ENCODE assay signal across 14 cellular contexts in the genomic region with DNA sequence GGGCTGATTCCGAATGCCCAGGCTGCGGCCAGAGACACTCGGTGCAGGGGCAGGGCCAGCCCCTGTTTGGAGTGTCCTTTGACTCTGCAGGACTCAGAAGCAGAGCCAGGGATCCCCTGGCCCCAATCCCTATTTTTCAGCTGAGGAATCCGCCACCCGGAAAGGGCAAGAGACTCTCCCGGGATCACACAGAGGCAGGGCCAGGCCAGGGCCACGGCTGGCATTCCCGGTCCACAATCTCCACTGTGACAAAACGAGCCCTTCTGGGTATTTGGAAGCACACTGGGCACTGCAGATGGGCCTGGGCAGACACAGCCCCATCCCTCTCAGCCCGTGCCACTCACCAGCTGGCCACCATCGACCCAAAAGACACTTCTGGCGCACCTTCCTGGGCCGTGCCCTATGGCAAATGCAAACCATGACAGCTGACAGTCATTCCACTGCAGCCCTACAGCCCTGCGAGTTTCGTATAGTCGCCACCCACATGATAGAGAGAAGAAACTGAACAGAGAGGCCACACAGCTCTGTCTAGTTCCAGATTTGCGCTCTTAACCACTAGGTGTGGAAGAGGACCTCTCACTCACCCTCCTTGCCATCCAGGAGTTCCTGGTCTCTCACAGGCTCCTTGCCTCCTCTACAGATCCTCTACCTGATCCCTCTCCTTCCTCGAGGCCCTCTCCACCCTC. TPM values are rescaled to one million over a fixed set of nuclear protein-coding genes. Genes with fewer than 3 reads are reported as not detected.
DNase-seq lines count a peak whose midpoint lies in the region; ATAC-seq and TF ChIP-seq lines count a peak whose summit lies in the region.
"Had no signal": no experiment of that assay in that cellular context is flagged by ENCODE, and none has a peak within 500 bp of the region (broad histone marks: within the 10 kb centered on the region; RNA-seq: fewer than 3 reads in every experiment).

No MANE protein-coding gene starts in this region.

- no peak overlapping the region for H4K8ac ChIP-seq in mesendoderm (ENCODE audit: low read depth, low read length)

- no peak overlapping the region for H2AK5ac ChIP-seq in mesendoderm (ENCODE audit: low read length)

- no CpG with 5 or more reads among the region's 18 CpGs for WGBS in mesendoderm (ENCODE audit: extremely low coverage, insufficient coverage, low lambda C conversion rate)

- H3K56ac ChIP-seq in mesendoderm (ENCODE audit: low read length): peak overlapping the region; percentile 38

- H3K4me1 ChIP-seq in mesendoderm (ENCODE audit: control insufficient read depth, low read depth, low read length): no peaks in the 10 kb centered on the region
- H3K4me1 ChIP-seq: suprapubic skin had no signal

- H2BK5ac ChIP-seq in mesendoderm (ENCODE audit: low read length): no peak overlapping the region

- no peak overlapping the region for H3K4me3 ChIP-seq in mesendoderm (ENCODE audit: low read length)
- H3K4me3 ChIP-seq: right atrium auricular region, suprapubic skin had no signal

- no peaks in the 10 kb centered on the region for H3K79me1 ChIP-seq in mesendoderm (ENCODE audit: low read length)

- no peak overlapping the region for H3K27ac ChIP-seq in mesendoderm (ENCODE audit: low read depth, low read length)
- H3K27ac ChIP-seq: right atrium auricular region, suprapubic skin had no signal

- no peaks in the 10 kb centered on the region for H3K79me2 ChIP-seq in mesendoderm (ENCODE audit: control insufficient read depth, insufficient read depth, low read length)

- H2BK15ac ChIP-seq in mesendoderm (replicated peaks; ENCODE audit: low read depth): no peak overlapping the region

- no peak overlapping the region for H4K5ac ChIP-seq in mesendoderm (ENCODE audit: low read length)

- no peak overlapping the region for H3K4me2 ChIP-seq in mesendoderm (ENCODE audit: low read length)

- in situ Hi-C loops in GM13976 (cut with MboI; ENCODE audit: low sequenced_read_pairs, unreplicated experiment): no loop called here

- no peak overlapping the region for H3K4ac ChIP-seq in mesendoderm (ENCODE audit: low read depth, low read length)

- no peak overlapping the region for H3K9ac ChIP-seq in mesendoderm (ENCODE audit: low read length)

- no peak overlapping the region for H3K23ac ChIP-seq in mesendoderm (ENCODE audit: low read length)

- no peak overlapping the region for H3K18ac ChIP-seq in mesendoderm (ENCODE audit: low read length)

- no peaks in the 10 kb centered on the region for H3K27me3 ChIP-seq in mesendoderm (ENCODE audit: insufficient read depth, low read length, poor library complexity)
- H3K27me3 ChIP-seq: right atrium auricular region had no signal

- no peaks in the 10 kb centered on the region for H3K36me3 ChIP-seq in mesendoderm (ENCODE audit: control insufficient read depth, insufficient read depth, low read length)
- H3K36me3 ChIP-seq: right atrium auricular region, suprapubic skin had no signal

- DNase-seq in GM13976 (ENCODE audit: low spot score) (peak; percentile 74), mesendoderm (no peak), NCI-H187 treated with DMSO at 0.1 percent for 48 hours (lab: John Stamatoyannopoulos, UW) (no peak)
- DNase-seq: activated effector memory CD4-positive, alpha-beta T cell treated with Interleukin-2 at 50 U/mL for 16 hours; COR-L47; IMR-90; NCI-H2029; NCI-H526 treated with DMSO at 0.1 percent for 48 hours had no signal

- TF ChIP-seq CTCF in GM13976 (IDR thresholded peaks at IDR 0.05; ENCODE audit: borderline replicate concordance, control extremely low read depth, extremely low read depth, insufficient read depth, missing control alignments): no peak

- H2BK120ac ChIP-seq in mesendoderm (ENCODE audit: low read depth, low read length): no peak overlapping the region

- ATAC-seq in GM19463 (IDR thresholded peaks at IDR 0.05; ENCODE audit: unreplicated experiment): peak; percentile 76
- peak; percentile 52 for ATAC-seq in HG03039 (IDR thresholded peaks at IDR 0.05; ENCODE audit: unreplicated experiment)
- ATAC-seq in HG02610 (IDR thresholded peaks at IDR 0.05; ENCODE audit: unreplicated experiment): no peak
- no peak for ATAC-seq in GM18502 (IDR thresholded peaks at IDR 0.05; ENCODE audit: poor library complexity, unreplicated experiment)

RNA-seq across cellular contexts. Expression of a gene that starts 13.3 kb away (rescaled TPM):
- 0.07 TPM for polyA plus RNA-seq in mesendoderm (2013, experiment 1 of 2)
- 0.07 TPM for polyA plus RNA-seq in mesendoderm (2013, experiment 2 of 2)
- polyA plus RNA-seq: IMR-90 had no signal

RNA-seq across cellular contexts. Expression of a gene that starts 43.7 kb away (rescaled TPM):
- polyA plus RNA-seq in mesendoderm (2013, experiment 1 of 2): 0.10 TPM
- 0.32 TPM for polyA plus RNA-seq in mesendoderm (2013, experiment 2 of 2)
- polyA plus RNA-seq: IMR-90 had no signal

Comparison
In these comparisons a context has a peak if more than half of its experiments do, and no peak if none do; other contexts are left out.
1. ATAC-seq: peak in GM19463 (single experiment) and HG03039 (single experiment); none in HG02610 (single experiment) and GM18502 (single experiment).